34 cellular contexts compared by ENCODE assay signal in genomic region chr20:63240004-63240403, GRCh38. TPM values are rescaled to one million over a fixed set of nuclear protein-coding genes. Genes with fewer than 3 reads are reported as not detected.
"Had no signal": no experiment of that assay in that cellular context is flagged by ENCODE, and none has a peak within 500 bp of the region (broad histone marks: within the 10 kb centered on the region; RNA-seq: fewer than 3 reads in every experiment).

No MANE protein-coding gene starts in this region.

- H3K27ac ChIP-seq: left lung, lower lobe of right lung, neural progenitor cell, ovary, right atrium auricular region, right lobe of liver, stomach, testis, transverse colon, upper lobe of right lung had no signal

- H3K27ac Mint-ChIP-seq: immature natural killer cell; nephron; neural progenitor cell; progenitor cell of endocrine pancreas; stimulated activated memory B cell treated with anti-CD40 and anti-IgM and Interleukin-4, amounts not matched to agents 10 μg/mL and 1 μg/mL and 100 μg/mL, for 72 hours had no signal

- FAIRE-seq: islet of Langerhans, kidney had no signal

- H3K9me3 Mint-ChIP-seq: immature natural killer cell; naive thymus-derived CD8-positive, alpha-beta T cell; nephron; neural progenitor cell; stimulated activated memory B cell treated with anti-CD40 and anti-IgM and Interleukin-4, amounts not matched to agents 10 μg/mL and 1 μg/mL and 100 μg/mL, for 72 hours had no signal

- H3K27me3 ChIP-seq: neural progenitor cell, ovary, right atrium auricular region, right lobe of liver, testis, thyroid gland had no signal

- H3K9me3 ChIP-seq: left lung, lower lobe of right lung, ovary, right atrium auricular region, right lobe of liver, stomach, testis, thyroid gland, transverse colon, upper lobe of right lung had no signal

- H3K4me1 Mint-ChIP-seq: immature natural killer cell, nephron had no signal

- H3K36me3 ChIP-seq: left lung, lower lobe of right lung, neural progenitor cell, ovary, right atrium auricular region, right lobe of liver, stomach, thyroid gland, transverse colon, upper lobe of right lung had no signal

- H3K4me1 ChIP-seq: left lung, lower lobe of right lung, right atrium auricular region, right lobe of liver, stomach, testis, transverse colon, upper lobe of right lung had no signal

- H3K4me2 ChIP-seq: neural progenitor cell, smooth muscle cell had no signal

- H3K4me3 ChIP-seq: left lung, lower lobe of right lung, neural progenitor cell, ovary, right atrium auricular region, right lobe of liver, smooth muscle cell, stomach, testis, thyroid gland, transverse colon, upper lobe of right lung had no signal

- DNase-seq: hypothalamus; immature natural killer cell; kidney; left colon; left lung; lower lobe of right lung; mammary epithelial cell; mesenchymal stem cell; naive thymus-derived CD8-positive, alpha-beta T cell; ovary; right lobe of liver; stimulated activated CD4-positive, alpha-beta T cell treated with anti-CD3 and anti-CD28 coated beads, Interleukin-1b, Interleukin-23, amount 100 ng/mL, for 48 hours; stimulated activated CD4-positive, alpha-beta T cell treated with anti-CD3 and anti-CD28 coated beads, Interleukin-2, amount 100 ng/mL, for 48 hours; stimulated activated CD4-positive, alpha-beta T cell treated with anti-CD3 and anti-CD28 coated beads, Interleukin-4, amount 100 ng/mL, for 4 hours; stimulated activated CD8-positive, alpha-beta memory T cell treated with anti-CD3 and anti-CD28 coated beads, Interleukin-4, amount 100 ng/mL, for 48 hours; stimulated activated naive CD8-positive, alpha-beta T cell treated with anti-CD3 and anti-CD28 coated beads, Interleukin-15, Interleukin-2, amounts not matched to agents 100 U/mL and 50 U/mL, for 24 hours; stomach; testis; thyroid gland; transverse colon; upper lobe of right lung had no signal

- H3K9ac ChIP-seq: neural progenitor cell had no signal

- H2AFZ ChIP-seq: neural progenitor cell had no signal

- H3K36me3 Mint-ChIP-seq: immature natural killer cell; naive thymus-derived CD8-positive, alpha-beta T cell; stimulated activated memory B cell treated with anti-CD40 and anti-IgM and Interleukin-4, amounts not matched to agents 10 μg/mL and 1 μg/mL and 100 μg/mL, for 72 hours had no signal

- H3K4me3 Mint-ChIP-seq: immature natural killer cell; nephron; neural progenitor cell; stimulated activated memory B cell treated with anti-CD40 and anti-IgM and Interleukin-4, amounts not matched to agents 10 μg/mL and 1 μg/mL and 100 μg/mL, for 72 hours had no signal

RNA-seq across cellular contexts. Expression of gene BIRC7, which starts 4.3 kb away (rescaled TPM):
- total RNA-seq: mammary epithelial cell; naive thymus-derived CD8-positive, alpha-beta T cell; progenitor cell of endocrine pancreas; pulmonary artery endothelial cell; right atrium auricular region; right lobe of liver; skeletal muscle tissue; stomach; thyroid gland had no signal
- polyA plus RNA-seq: immature natural killer cell, liver, mammary epithelial cell, ovary, stomach had no signal

RNA-seq across cellular contexts. Expression of gene NKAIN4, which starts 14.3 kb away (rescaled TPM):
- total RNA-seq: lower lobe of right lung; mucosa of gallbladder; naive thymus-derived CD8-positive, alpha-beta T cell; omental fat pad; pulmonary artery endothelial cell; right atrium auricular region; right lobe of liver; upper lobe of right lung had no signal
- polyA plus RNA-seq: immature natural killer cell; liver; mammary epithelial cell; naive thymus-derived CD8-positive, alpha-beta T cell; ovary had no signal

RNA-seq across cellular contexts. Expression of gene COL20A1, which starts 53.0 kb away (rescaled TPM):
- total RNA-seq: kidney, left colon, left lung, liver, lower lobe of right lung, mammary epithelial cell, omental fat pad, pulmonary artery endothelial cell, renal cortical epithelial cell, right atrium auricular region, right lobe of liver, upper lobe of right lung had no signal
- polyA plus RNA-seq: immature natural killer cell; liver; mammary epithelial cell; naive thymus-derived CD8-positive, alpha-beta T cell had no signal
